8 cellular contexts compared by ENCODE assay signal in the genomic region with DNA sequence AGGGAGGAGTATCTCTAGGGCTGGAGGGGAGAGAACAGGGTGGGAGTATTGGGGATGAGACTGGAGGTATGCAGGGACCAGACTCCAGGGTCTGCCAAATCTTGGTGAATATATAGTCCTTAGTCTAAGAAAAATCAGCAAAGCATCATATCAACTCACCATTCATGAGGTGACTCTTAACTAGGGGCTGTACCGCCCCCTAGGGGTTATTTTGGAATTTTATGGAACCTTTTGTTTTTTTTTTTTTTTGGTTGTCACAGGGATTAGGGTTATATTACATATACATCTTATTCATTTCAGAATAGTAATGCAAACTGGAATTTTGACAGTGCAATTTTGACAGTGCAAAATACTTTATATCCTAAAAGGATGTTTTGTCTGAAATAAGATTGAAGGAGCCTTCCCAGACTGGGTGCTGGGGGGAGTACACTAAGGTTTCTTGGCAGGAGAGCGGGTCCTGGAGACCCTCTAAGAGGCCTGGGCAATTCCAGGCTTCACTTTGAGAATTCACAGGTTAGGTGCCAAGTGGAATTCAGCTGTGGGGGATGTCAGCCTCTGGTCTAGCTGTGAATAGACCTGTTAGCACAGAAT. TPM values are rescaled to one million over a fixed set of nuclear protein-coding genes. Genes with fewer than 3 reads are reported as not detected.
A peak's percentile ranks its signal among the peaks of the same experiment; 100 is the strongest.
DNase-seq lines count a peak whose midpoint lies in the region; TF ChIP-seq lines count a peak whose summit lies in the region.

No MANE protein-coding gene starts in this region.

- H3K36me3 Mint-ChIP-seq in CD14-positive monocyte: peaks cover 10 to 14% of the 10 kb centered on the region in 2 donors

- H3K79me2 ChIP-seq in OCI-LY3 (ENCODE audit: low read length) (peaks cover 75% of the 10 kb centered on the region), mammary epithelial cell (ENCODE audit: insufficient read depth, low read length) (peaks cover 97% of the 10 kb centered on the region)

- CTCF ChIA-PET in mammary epithelial cell (lab: Charles Lee; ENCODE audit: low non-redundant PET): no interaction called here

- H3K4me3 ChIP-seq in GM12864 (ENCODE audit: low read depth, low read length): no peak overlapping the region
- peak overlapping the region; percentile 42 for H3K4me3 ChIP-seq in OCI-LY3 (ENCODE audit: low read length)
- no peak overlapping the region for H3K4me3 ChIP-seq in mammary epithelial cell (replicated peaks in 1 of 3; ENCODE audit: insufficient read depth in 1 of 3, low read depth in 2 of 3, low read length in 3 of 3)
- no peak overlapping the region for H3K4me3 ChIP-seq in vagina

- H3K27me3 ChIP-seq in OCI-LY3 (ENCODE audit: low read depth, low read length) (no peaks in the 10 kb centered on the region), mammary epithelial cell (ENCODE audit: insufficient read depth, low read length) (no peaks in the 10 kb centered on the region), vagina (no peaks in the 10 kb centered on the region)

- H3K9me3 Mint-ChIP-seq in CD14-positive monocyte: no peaks in the 10 kb centered on the region

- H3K4me2 ChIP-seq in OCI-LY3 (ENCODE audit: low read length): peak overlapping the region; percentile 38
- H3K4me2 ChIP-seq in mammary epithelial cell (ENCODE audit: insufficient read depth, low read depth, low read length): no peak overlapping the region

- H3K27ac ChIP-seq in OCI-LY3 (ENCODE audit: low read length): no peak overlapping the region
- H3K27ac ChIP-seq in mammary epithelial cell (ENCODE audit: insufficient read depth, low read depth, low read length): no peak overlapping the region
- no peak overlapping the region for H3K27ac ChIP-seq in vagina

- H3K4me3 Mint-ChIP-seq in CD14-positive monocyte: peak overlapping the region; percentile 77 to 94

- 0 out of 2 replicates have a peak, but pooled peaks cover 5% of the 10 kb centered on the region for H4K20me1 ChIP-seq in OCI-LY3 (ENCODE audit: insufficient read depth, low read length)
- no peaks in the 10 kb centered on the region for H4K20me1 ChIP-seq in mammary epithelial cell (ENCODE audit: insufficient read depth, low read length)

- H2AFZ ChIP-seq in OCI-LY3 (ENCODE audit: low read depth, low read length): no peak overlapping the region
- no peak overlapping the region for H2AFZ ChIP-seq in mammary epithelial cell (ENCODE audit: low read depth, low read length)

- BruUV-seq in mammary epithelial cell (replicated peaks; lab: Mats Ljungman, UMichigan): no TSS peak

- peaks cover 90% of the 10 kb centered on the region for H3K4me1 Mint-ChIP-seq in CD14-positive monocyte

- H3K9me3 ChIP-seq in OCI-LY3 (ENCODE audit: insufficient read depth, low read length): no peaks in the 10 kb centered on the region
- H3K9me3 ChIP-seq in mammary epithelial cell (replicated peaks; ENCODE audit: insufficient read depth, low read length): no peaks in the 10 kb centered on the region
- H3K9me3 ChIP-seq in vagina: no peaks in the 10 kb centered on the region

- in situ Hi-C loops in mammary epithelial cell (cut with MboI; ENCODE audit: low sequenced_read_pairs in 2 of 2): loop anchor here in 1 of 2 donors (25.0 kb wide), 1 partner anchor 263 kb away; no protein-coding TSS in a partner anchor

- WGBS in mammary epithelial cell (ENCODE audit: low coverage, missing lambda C conversion rate): 47% methylated on average over 2 of the region's 2 CpGs

- H3K9ac ChIP-seq in OCI-LY3 (ENCODE audit: low read length) (no peak overlapping the region), mammary epithelial cell (ENCODE audit: insufficient read depth, low read length) (no peak overlapping the region)

- DNase-seq in CD14-positive monocyte (ENCODE audit: low spot score): no peak
- no peak for DNase-seq in GM12864 (ENCODE audit: low read depth)
- peak; percentile 38 for DNase-seq in mammary epithelial cell
- DNase-seq in lung microvascular endothelial cell (ENCODE audit: low read depth in 2 of 2): peak; percentile 69 to 82
- DNase-seq in vagina (ENCODE audit: extremely low spot score in 2 of 2): no peak
- no peak for DNase-seq in NCI-H1048 (lab: John Stamatoyannopoulos, UW)
- no peak for DNase-seq in NCI-H187 treated with DMSO at 0.1 percent for 48 hours (lab: John Stamatoyannopoulos, UW)

- TF ChIP-seq CTCF in CD14-positive monocyte (IDR thresholded peaks at IDR 0.05) (peak; percentile 80), GM12864 (IDR thresholded peaks at IDR 0.05; ENCODE audit: low read depth, low read length, missing control alignments) (peak; percentile 52), OCI-LY3 (IDR thresholded peaks at IDR 0.05; ENCODE audit: low read depth, low read length) (peak; percentile 83), mammary epithelial cell (conservative IDR thresholded peaks at IDR 0.05 in 1 of 2, IDR thresholded peaks at IDR 0.05 in 1 of 2; ENCODE audit: extremely low read depth in 1 of 2, insufficient read depth in 1 of 2, low read depth in 1 of 2, low read length in 2 of 2) (peak; percentile 44 to 60), vagina (IDR thresholded peaks at IDR 0.05) (no peak)

- intact Hi-C loops in CD14-positive monocyte (cut with micrococcal nuclease): no loop called here
- intact Hi-C loops in mammary epithelial cell (cut with micrococcal nuclease): loop anchor here (1.0 to 2.0 kb wide), 2 partner anchors 24 to 222 kb away; no protein-coding TSS in a partner anchor
- intact Hi-C loops in vagina (cut with DNase I): loop anchor here (10.0 kb wide), 1 partner anchor 66 kb away; no protein-coding TSS in a partner anchor

- no peak for TF ChIP-seq POLR2A in vagina (IDR thresholded peaks at IDR 0.05)

- no peaks in the 10 kb centered on the region for H3K27me3 Mint-ChIP-seq in CD14-positive monocyte (ENCODE audit: low read depth in 3 of 3)

- H3K4me1 ChIP-seq in OCI-LY3 (ENCODE audit: low read length): peaks cover 41% of the 10 kb centered on the region
- peaks cover 38% of the 10 kb centered on the region for H3K4me1 ChIP-seq in mammary epithelial cell (ENCODE audit: insufficient read depth, low read length)
- H3K4me1 ChIP-seq in vagina: peaks cover 18% of the 10 kb centered on the region

- H3K36me3 ChIP-seq in OCI-LY3 (replicated peaks; ENCODE audit: low read depth, low read length) (peaks cover 6% of the 10 kb centered on the region), mammary epithelial cell (ENCODE audit: insufficient read depth, low read length) (peaks cover 3% of the 10 kb centered on the region), vagina (no peaks in the 10 kb centered on the region)

- dilution Hi-C loops in mammary epithelial cell (cut with HindIII; ENCODE audit: low sequenced_read_pairs): no loop called here

- H3K27ac Mint-ChIP-seq in CD14-positive monocyte: peak overlapping the region; percentile 96 to 100 (median 99)

RNA-seq across cellular contexts. Expression of gene CMTM7, which starts 7.5 kb away (rescaled TPM):
- polyA plus RNA-seq in CD14-positive monocyte (100 to 1,000 TPM; 146 to 148 TPM), mammary epithelial cell (78.0 TPM)
- total RNA-seq in mammary epithelial cell (10 to 100 TPM; 35.8 to 62.1 TPM), lung microvascular endothelial cell (17.4 and 24.6 TPM in 2 replicates), vagina (11.0 TPM)
- polyA minus RNA-seq in mammary epithelial cell: 105 TPM

Comparison
In these comparisons a context has a peak if more than half of its experiments do, and no peak if none do; other contexts are left out.
1. DNase-seq: peak in mammary epithelial cell (single experiment) and lung microvascular endothelial cell (2 of 2); none in CD14-positive monocyte (single experiment), GM12864 (single experiment), vagina (0 of 2), NCI-H1048 (single experiment) and NCI-H187 treated with DMSO at 0.1 percent for 48 hours (single experiment).
2. CTCF ChIP-seq: peak in CD14-positive monocyte (single experiment), GM12864 (single experiment), OCI-LY3 (single experiment) and mammary epithelial cell (2 of 2); none in vagina (0 of 3).
3. intact Hi-C loops: an anchor here in mammary epithelial cell (1.0 to 2.0 kb wide) and vagina (10.0 kb wide); none called in CD14-positive monocyte.